Comparison of ENCODE assay signal across 33 cellular contexts in the genomic region with DNA sequence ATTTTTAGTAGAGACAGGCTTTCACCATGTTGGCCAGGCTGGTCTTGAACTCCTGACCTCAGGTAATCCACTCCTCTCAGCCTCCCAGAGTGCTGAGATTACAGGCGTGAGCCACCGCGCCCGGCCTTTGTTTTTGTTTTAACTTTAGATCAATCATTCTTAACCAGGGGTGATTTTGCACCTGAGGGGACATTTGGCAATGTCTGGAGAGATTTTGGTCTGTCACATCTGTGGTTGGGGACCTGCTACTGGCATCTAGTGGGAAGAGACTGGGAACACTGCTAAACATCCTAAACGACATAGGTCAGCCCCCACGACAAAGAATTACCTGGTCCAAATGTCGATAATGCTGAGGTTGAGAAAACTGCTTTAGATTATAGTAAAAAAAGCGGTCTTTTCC.
"Had no signal": no experiment of that assay in that cellular context is flagged by ENCODE, and none has a peak within 500 bp of the region (broad histone marks: within the 10 kb centered on the region; RNA-seq: fewer than 3 reads in every experiment).

No MANE protein-coding gene starts in this region.

- H3K4me1 Mint-ChIP-seq: activated CD4-positive, alpha-beta T cell treated with anti-CD3 and anti-CD28 coated beads, Interleukin-2, amount 10 ng/mL, durations not matched to agents 24 days and 14 days; activated naive CD8-positive, alpha-beta T cell treated with anti-CD3 and anti-CD28 coated beads for 36 hours had no signal

- H3K36me3 Mint-ChIP-seq: activated CD4-positive, alpha-beta memory T cell treated with anti-CD3 and anti-CD28 coated beads for 36 hours had no signal

- H3K4me3 ChIP-seq: adrenal gland, heart left ventricle, lung, mucosa of descending colon, ovary, psoas muscle, right atrium auricular region, spleen, testis, uterus had no signal

- ATAC-seq: activated CD4-positive, CD25-positive, alpha-beta regulatory T cell treated with anti-CD3 and anti-CD28 coated beads, Interleukin-2, amount 50 U/mL, for 24 hours; effector memory CD8-positive, alpha-beta T cell; heart left ventricle; left lobe of liver; mucosa of descending colon; psoas muscle had no signal

- H3K9me3 Mint-ChIP-seq: effector memory CD8-positive, alpha-beta T cell had no signal

- H3K4me3 Mint-ChIP-seq: activated CD4-positive, alpha-beta memory T cell treated with anti-CD3 and anti-CD28 coated beads for 36 hours; activated CD4-positive, alpha-beta T cell treated with anti-CD3 and anti-CD28 coated beads, Interleukin-2, amount 10 ng/mL, durations not matched to agents 24 days and 14 days; activated naive CD4-positive, alpha-beta T cell treated with anti-CD3 and anti-CD28 coated beads for 36 hours; activated naive CD8-positive, alpha-beta T cell treated with anti-CD3 and anti-CD28 coated beads for 36 hours; activated T-helper 1 cell treated with anti-CD3 and anti-CD28 coated beads, Interleukin-12 subunit alpha, Interleukin-12 subunit beta, Interleukin-2, Interleukin-4 antibody, amounts not matched to agents 30 ng/mL and 10 ng/mL and 1 ng/mL, durations not matched to agents 14 hours and 24 hours and 36 hours; brain; effector memory CD8-positive, alpha-beta T cell; nephron progenitor cell; T-helper 1 cell treated with Interleukin-12 subunit alpha and Interleukin-12 subunit beta and Interleukin-4 antibody, amounts not matched to agents 30 μg/mL and 1 μg/mL, for 36 hours had no signal

- H3K4me1 ChIP-seq: adrenal gland, psoas muscle, spleen, testis, uterus had no signal

- H3K9me3 ChIP-seq: adrenal gland, mucosa of descending colon, neutrophil, psoas muscle, right atrium auricular region, testis, uterus had no signal

- H3K27ac ChIP-seq: adrenal gland, neutrophil, ovary, psoas muscle, right atrium auricular region, spleen, testis, uterus, WERI-Rb-1 had no signal

- DNase-seq: activated CD4-positive, alpha-beta memory T cell treated with anti-CD3 and anti-CD28 coated beads for 36 hours; activated CD4-positive, alpha-beta T cell treated with anti-CD3 and anti-CD28 coated beads, Interleukin-2, amount 10 ng/mL, durations not matched to agents 24 days and 14 days; activated CD8-positive, alpha-beta memory T cell treated with anti-CD3 and anti-CD28 coated beads, Interleukin-2, amount 50 U/mL, for 4 hours; activated effector memory CD4-positive, alpha-beta T cell treated with anti-CD3 and anti-CD28 coated beads, Interleukin-2, amount 50 U/mL, for 16 hours; activated naive CD4-positive, alpha-beta T cell treated with anti-CD3 and anti-CD28 coated beads for 36 hours; activated naive CD8-positive, alpha-beta T cell treated with anti-CD3 and anti-CD28 coated beads for 36 hours; activated T-cell treated with anti-CD3 and anti-CD28 coated beads, Interleukin-2, amount 50 U/mL, for 1 hour; adrenal gland; aorta; cortex of kidney; effector memory CD8-positive, alpha-beta T cell; foreskin fibroblast; heart left ventricle; kidney glomerular epithelial cell; mucosa of descending colon; nephron progenitor cell; ovary; psoas muscle; spleen; stimulated activated naive CD4-positive, alpha-beta T cell treated with Interleukin-2 at 50 U/mL for 16 hours; T-helper 9 cell; testis; trophoblast cell; uterus; WERI-Rb-1 had no signal

- H3K27me3 Mint-ChIP-seq: activated CD4-positive, alpha-beta memory T cell treated with anti-CD3 and anti-CD28 coated beads for 36 hours; activated CD4-positive, alpha-beta T cell treated with anti-CD3 and anti-CD28 coated beads, Interleukin-2, amount 10 ng/mL, durations not matched to agents 24 days and 14 days; activated naive CD8-positive, alpha-beta T cell treated with anti-CD3 and anti-CD28 coated beads for 36 hours; brain; effector memory CD8-positive, alpha-beta T cell had no signal

- H3K27ac Mint-ChIP-seq: activated CD4-positive, alpha-beta memory T cell treated with anti-CD3 and anti-CD28 coated beads for 36 hours; activated CD4-positive, alpha-beta T cell treated with anti-CD3 and anti-CD28 coated beads, Interleukin-2, amount 10 ng/mL, durations not matched to agents 24 days and 14 days; activated naive CD4-positive, alpha-beta T cell treated with anti-CD3 and anti-CD28 coated beads for 36 hours; activated naive CD8-positive, alpha-beta T cell treated with anti-CD3 and anti-CD28 coated beads for 36 hours; activated T-helper 1 cell treated with anti-CD3 and anti-CD28 coated beads, Interleukin-12 subunit alpha, Interleukin-12 subunit beta, Interleukin-2, Interleukin-4 antibody, amounts not matched to agents 30 ng/mL and 10 ng/mL and 1 ng/mL, durations not matched to agents 14 hours and 24 hours and 36 hours; brain; effector memory CD8-positive, alpha-beta T cell; T-helper 1 cell treated with Interleukin-12 subunit alpha and Interleukin-12 subunit beta and Interleukin-4 antibody, amounts not matched to agents 30 μg/mL and 1 μg/mL, for 36 hours had no signal

- H3K27me3 ChIP-seq: adrenal gland, heart left ventricle, neutrophil, ovary, right atrium auricular region, spleen, testis, uterus had no signal

- H3K36me3 ChIP-seq: adrenal gland, heart left ventricle, neutrophil, ovary, right atrium auricular region, spleen, uterus, WERI-Rb-1 had no signal
